ENCODE assay signal across 8 cellular contexts in genomic region chr10:71211759-71212248, GRCh38. TPM values are rescaled to one million over a fixed set of nuclear protein-coding genes. Genes with fewer than 3 reads are reported as not detected.
DNase-seq lines count a peak whose midpoint lies in the region; FAIRE-seq and TF ChIP-seq lines count a peak whose summit lies in the region.

No MANE protein-coding gene starts in this region.

- no peaks in the 10 kb centered on the region for H3K9me3 Mint-ChIP-seq in T-helper 2 cell treated with Interferon-gamma antibody and Interleukin-4, amounts not matched to agents 5 μg/mL and 100 μg/mL, for 36 hours
- H3K9me3 Mint-ChIP-seq in astrocyte (ENCODE audit: unreplicated experiment), result peaks cover 2% of the 10 kb centered on the region

- no peaks in the 10 kb centered on the region for H3K4me1 Mint-ChIP-seq in T-helper 2 cell treated with Interferon-gamma antibody and Interleukin-4, amounts not matched to agents 5 μg/mL and 100 μg/mL, for 36 hours (ENCODE audit: low read depth)
- H3K4me1 Mint-ChIP-seq in astrocyte (ENCODE audit: low read depth, unreplicated experiment), result peaks cover 25% of the 10 kb centered on the region

- H3K4me1 ChIP-seq in astrocyte (ENCODE audit: insufficient read depth, low read length), result peaks cover 22% of the 10 kb centered on the region
- H3K4me1 ChIP-seq in subcutaneous abdominal adipose tissue (ENCODE audit: control insufficient read depth in 5 of 5, insufficient read depth in 5 of 5, low read length in 5 of 5), result peaks cover 0 to 38% (median 32%) of the 10 kb centered on the region in 5 donors

- no peak overlapping the region for H3K27ac Mint-ChIP-seq in T-helper 2 cell treated with Interferon-gamma antibody and Interleukin-4, amounts not matched to agents 5 μg/mL and 100 μg/mL, for 36 hours
- H3K27ac Mint-ChIP-seq in astrocyte (ENCODE audit: unreplicated experiment), result no peak overlapping the region

- peak overlapping the region; percentile 97 for H3K4me2 ChIP-seq in astrocyte (ENCODE audit: low read length)

- no peaks in the 10 kb centered on the region for H3K36me3 Mint-ChIP-seq in T-helper 2 cell treated with Interferon-gamma antibody and Interleukin-4, amounts not matched to agents 5 μg/mL and 100 μg/mL, for 36 hours (ENCODE audit: low read depth)
- H3K36me3 Mint-ChIP-seq in astrocyte (ENCODE audit: low read depth, unreplicated experiment), result peaks cover 3% of the 10 kb centered on the region

- H3K79me2 ChIP-seq in astrocyte (ENCODE audit: insufficient read depth, low read length), result peaks cover 34% of the 10 kb centered on the region

- no peak overlapping the region for H3K27ac ChIP-seq in astrocyte (ENCODE audit: low read depth, low read length)
- H3K27ac ChIP-seq in subcutaneous abdominal adipose tissue (ENCODE audit: low read depth, low read length), result no peak overlapping the region

- TF ChIP-seq CTCF in astrocyte (IDR thresholded peaks at IDR 0.05; ENCODE audit: insufficient read depth, low read depth, low read length), result no peak
- TF ChIP-seq CTCF in kidney epithelial cell (IDR thresholded peaks at IDR 0.05; ENCODE audit: insufficient read depth, low read length, poor library complexity, severe bottlenecking), result no peak

- no peaks in the 10 kb centered on the region for H3K36me3 ChIP-seq in astrocyte (ENCODE audit: insufficient read depth, low read length)
- H3K36me3 ChIP-seq in kidney epithelial cell (ENCODE audit: control insufficient read depth, insufficient read depth, low read length), result no peaks in the 10 kb centered on the region
- H3K36me3 ChIP-seq in subcutaneous abdominal adipose tissue (ENCODE audit: control insufficient read depth in 5 of 5, insufficient read depth in 5 of 5, low read length in 5 of 5), result no peaks in the 10 kb centered on the region

- H3K9ac ChIP-seq in astrocyte (ENCODE audit: low read length) (peak overlapping the region; percentile 65), subcutaneous abdominal adipose tissue (ENCODE audit: low read length in 5 of 5) (peak overlapping the region in 3 of 5 donors; percentile 42 to 79 (median 66))

- peak overlapping the region; percentile 52 for H3K4me3 Mint-ChIP-seq in T-helper 2 cell treated with Interferon-gamma antibody and Interleukin-4, amounts not matched to agents 5 μg/mL and 100 μg/mL, for 36 hours
- H3K4me3 Mint-ChIP-seq in astrocyte (ENCODE audit: unreplicated experiment), result peak overlapping the region; percentile 73

- no peak for DNase-seq in T-helper 2 cell treated with Interferon-gamma antibody and Interleukin-4, amounts not matched to agents 5 μg/mL and 100 μg/mL, for 36 hours (ENCODE audit: low spot score)
- DNase-seq in T-helper 2 cell (no peak), astrocyte (ENCODE audit: low read depth) (no peak), kidney epithelial cell (ENCODE audit: low read depth) (no peak), midbrain (lab: John Stamatoyannopoulos, UW) (no peak), GOT3 (lab: John Stamatoyannopoulos, UW) (no peak), DMS53 treated with DMSO at 0.1 percent for 48 hours (lab: John Stamatoyannopoulos, UW; ENCODE audit: unreplicated experiment) (no peak)

- H4K20me1 ChIP-seq in astrocyte (ENCODE audit: insufficient read depth, low read length), result peaks cover 33% of the 10 kb centered on the region

- H3K4me3 ChIP-seq in astrocyte (ENCODE audit: insufficient read depth, low read depth, low read length), result peak overlapping the region; percentile 83
- H3K4me3 ChIP-seq in kidney epithelial cell (ENCODE audit: low read depth, low read length), result peak overlapping the region; percentile 14
- peak overlapping the region; percentile 56 to 73 (median 67) for H3K4me3 ChIP-seq in subcutaneous abdominal adipose tissue (ENCODE audit: low read depth in 1 of 5, low read length in 5 of 5)

- H3K27me3 ChIP-seq in astrocyte (ENCODE audit: insufficient read depth, low read length), result peaks cover 24% of the 10 kb centered on the region
- peaks cover 39% of the 10 kb centered on the region for H3K27me3 ChIP-seq in kidney epithelial cell (ENCODE audit: control insufficient read depth, insufficient read depth, low read length)
- H3K27me3 ChIP-seq in subcutaneous abdominal adipose tissue (ENCODE audit: control insufficient read depth in 5 of 5, insufficient read depth in 4 of 5, low read length in 5 of 5), result peaks cover 8 to 43% (median 22%) of the 10 kb centered on the region in 5 donors

- no peaks in the 10 kb centered on the region for H3K9me3 ChIP-seq in astrocyte (ENCODE audit: insufficient read depth, low read depth, low read length)
- H3K9me3 ChIP-seq in subcutaneous abdominal adipose tissue (ENCODE audit: control insufficient read depth in 5 of 5, low read length in 5 of 5), result no peaks in the 10 kb centered on the region

- H2AFZ ChIP-seq in astrocyte (ENCODE audit: low read depth, low read length), result peak overlapping the region; percentile 59

- peaks cover 76% of the 10 kb centered on the region for H3K27me3 Mint-ChIP-seq in T-helper 2 cell treated with Interferon-gamma antibody and Interleukin-4, amounts not matched to agents 5 μg/mL and 100 μg/mL, for 36 hours (ENCODE audit: low read depth)
- H3K27me3 Mint-ChIP-seq in astrocyte (ENCODE audit: low read depth, unreplicated experiment), result peaks cover 44% of the 10 kb centered on the region

- no peak for FAIRE-seq in astrocyte (lab: Jason Lieb, UNC)

RNA-seq across cellular contexts. Expression of gene UNC5B, which starts 0.6 kb away (rescaled TPM):
- total RNA-seq in astrocyte, result 15.0 and 32.8 TPM in 2 replicates
- total RNA-seq in kidney epithelial cell, result 26.9 and 27.5 TPM in 2 replicates

Comparison
In these comparisons a context has a peak if more than half of its experiments do, and no peak if none do; other contexts are left out.
1. H3K4me3 ChIP-seq: peak in every context shown above with its lines; median percentile 83 in astrocyte; 67 in subcutaneous abdominal adipose tissue; 14 in kidney epithelial cell.